In genomic region chr19:7705387-7706187, GRCh38 we compare ENCODE assay signal across 9 cellular contexts. TPM values are rescaled to one million over a fixed set of nuclear protein-coding genes. Genes with fewer than 3 reads are reported as not detected.
DNase-seq lines count a peak whose midpoint lies in the region; ATAC-seq and TF ChIP-seq lines count a peak whose summit lies in the region.
"Had no signal": no experiment of that assay in that cellular context is flagged by ENCODE, and none has a peak within 500 bp of the region (broad histone marks: within the 10 kb centered on the region; RNA-seq: fewer than 3 reads in every experiment).

No MANE protein-coding gene starts in this region.

- peak overlapping the region; percentile 97 to 99 (median 98) for H3K27ac Mint-ChIP-seq in IgD-negative memory B cell
- H3K27ac Mint-ChIP-seq in stimulated activated effector memory CD8-positive, alpha-beta T cell treated with anti-CD3 and anti-CD28 coated beads, Interleukin-12 subunit alpha, Interleukin-12 subunit beta, amount 100 ng/mL, for 72 hours, result no peak overlapping the region

- peak overlapping the region in 1 of 3 donors; percentile 57 for H3K27ac ChIP-seq in right lobe of liver

- TF ChIP-seq POLR2A in right lobe of liver (IDR thresholded peaks at IDR 0.05), result no peak

- H3K27me3 Mint-ChIP-seq in IgD-negative memory B cell, result peaks cover 4% of the 10 kb centered on the region

- peak overlapping the region; percentile 72 to 94 (median 85) for H3K4me3 Mint-ChIP-seq in IgD-negative memory B cell
- peak overlapping the region; percentile 56 for H3K4me3 Mint-ChIP-seq in stimulated activated effector memory CD8-positive, alpha-beta T cell treated with anti-CD3 and anti-CD28 coated beads, Interleukin-12 subunit alpha, Interleukin-12 subunit beta, amount 100 ng/mL, for 72 hours
- H3K4me3 Mint-ChIP-seq: brain had no signal

- peak; percentile 48 for ATAC-seq in GM18907 (IDR thresholded peaks at IDR 0.05; ENCODE audit: unreplicated experiment)
- peak; percentile 6 to 54 (median 42) for ATAC-seq in right lobe of liver
- ATAC-seq in stimulated activated effector memory CD8-positive, alpha-beta T cell treated with anti-CD3 and anti-CD28 coated beads, Interleukin-12 subunit alpha, Interleukin-12 subunit beta, amount 100 ng/mL, for 72 hours, result peak; percentile 91
- no peak for ATAC-seq in HG02571 (IDR thresholded peaks at IDR 0.05; ENCODE audit: unreplicated experiment)
- no peak for ATAC-seq in GM21360 (IDR thresholded peaks at IDR 0.05; ENCODE audit: unreplicated experiment)

- DNase-seq in activated CD8-positive, alpha-beta memory T cell treated with anti-CD3 and anti-CD28 coated beads for 48 hours (ENCODE audit: low read depth in 2 of 3, low spot score in 2 of 3), result peak; percentile 30 to 57 (median 50)
- DNase-seq in right lobe of liver, result peak in 2 of 3 donors; percentile 55 to 75
- peak; percentile 47 to 75 for DNase-seq in stimulated activated effector memory CD8-positive, alpha-beta T cell treated with anti-CD3 and anti-CD28 coated beads, Interleukin-12 subunit alpha, Interleukin-12 subunit beta, amount 100 ng/mL, for 72 hours (ENCODE audit: low spot score in 2 of 2)
- no peak for DNase-seq in HEK293T (ENCODE audit: extremely low spot score)

- no peaks in the 10 kb centered on the region for H3K4me1 ChIP-seq in right lobe of liver

- no peaks in the 10 kb centered on the region for H3K9me3 Mint-ChIP-seq in IgD-negative memory B cell
- H3K9me3 Mint-ChIP-seq in stimulated activated effector memory CD8-positive, alpha-beta T cell treated with anti-CD3 and anti-CD28 coated beads, Interleukin-12 subunit alpha, Interleukin-12 subunit beta, amount 100 ng/mL, for 72 hours, result no peaks in the 10 kb centered on the region

- POLR2A ChIA-PET in HEK293T (lab: Yijun Ruan, JAX), result no interaction called here

- H3K9me3 ChIP-seq in right lobe of liver, result no peaks in the 10 kb centered on the region

- no peaks in the 10 kb centered on the region for H3K36me3 Mint-ChIP-seq in IgD-negative memory B cell
- H3K36me3 Mint-ChIP-seq in stimulated activated effector memory CD8-positive, alpha-beta T cell treated with anti-CD3 and anti-CD28 coated beads, Interleukin-12 subunit alpha, Interleukin-12 subunit beta, amount 100 ng/mL, for 72 hours, result peaks cover 8% of the 10 kb centered on the region
- H3K36me3 Mint-ChIP-seq: brain had no signal

- intact Hi-C loops in right lobe of liver (cut with DNase I), result no loop called here

- TF ChIP-seq CTCF in right lobe of liver (IDR thresholded peaks at IDR 0.05), result no peak

- H3K27me3 ChIP-seq in right lobe of liver, result no peaks in the 10 kb centered on the region

- CTCF ChIA-PET in HEK293T (lab: Yijun Ruan, JAX), result no interaction called here

- H3K36me3 ChIP-seq in right lobe of liver, result no peaks in the 10 kb centered on the region

- H3K4me3 ChIP-seq in right lobe of liver, result no peak overlapping the region

- H3K4me1 Mint-ChIP-seq in IgD-negative memory B cell, result peaks cover 44 to 64% (median 57%) of the 10 kb centered on the region in 3 donors
- H3K4me1 Mint-ChIP-seq in stimulated activated effector memory CD8-positive, alpha-beta T cell treated with anti-CD3 and anti-CD28 coated beads, Interleukin-12 subunit alpha, Interleukin-12 subunit beta, amount 100 ng/mL, for 72 hours, result peaks cover 37% of the 10 kb centered on the region
- H3K4me1 Mint-ChIP-seq: brain had no signal

- 27% methylated on average over 9 of the region's 24 CpGs for WGBS in right lobe of liver (ENCODE audit: insufficient coverage, low coverage, low lambda C conversion rate, missing lambda C conversion rate)

TF ChIP-seq in HEK293T, 16 proteins besides CTCF, POLR2A, EP300 and RAD21:
- TF ChIP-seq BHLHE40 (IDR thresholded peaks at IDR 0.05; ENCODE audit: borderline replicate concordance), result no peak
- no peak for TF ChIP-seq ELF4 (IDR thresholded peaks at IDR 0.05)
- no peak for TF ChIP-seq HDGF (IDR thresholded peaks at IDR 0.05; ENCODE audit: borderline replicate concordance)
- no peak for TF ChIP-seq SUZ12 (IDR thresholded peaks at IDR 0.05)
- TF ChIP-seq NFRKB (IDR thresholded peaks at IDR 0.05), result no peak
- no peak for TF ChIP-seq PKNOX1 (IDR thresholded peaks at IDR 0.05)
- TF ChIP-seq L3MBTL2 (conservative IDR thresholded peaks at IDR 0.05), result no peak
- no peak for TF ChIP-seq ZNF384 (IDR thresholded peaks at IDR 0.05)

RNA-seq across cellular contexts. Expression of gene FCER2, which starts 3.7 kb away (rescaled TPM):
- polyA plus RNA-seq in IgD-negative memory B cell, result 197 TPM
- under 1 TPM in 2 of 6 experiments, not detected in 4; 0.18 to 0.29 TPM for total RNA-seq in right lobe of liver

RNA-seq across cellular contexts. Expression of gene TRAPPC5, which starts 25.0 kb away (rescaled TPM):
- 219 TPM for polyA plus RNA-seq in IgD-negative memory B cell
- 10 to 100 TPM; 41.7 to 66.5 (median 52.0) TPM for total RNA-seq in right lobe of liver

RNA-seq across cellular contexts. Expression of gene CLEC4G, which starts 26.3 kb away (rescaled TPM):
- polyA plus RNA-seq in IgD-negative memory B cell, result 0.43 TPM
- total RNA-seq in right lobe of liver, result 10 to 100 TPM; 25.7 to 59.0 (median 38.2) TPM

RNA-seq across cellular contexts. Expression of gene MCEMP1, which starts 28.7 kb away (rescaled TPM):
- 0.73 TPM for polyA plus RNA-seq in IgD-negative memory B cell
- under 1 TPM; 0.11 to 0.86 (median 0.34) TPM for total RNA-seq in right lobe of liver

RNA-seq across cellular contexts. Expression of gene RETN, which starts 36.7 kb away (rescaled TPM):
- not detected for polyA plus RNA-seq in IgD-negative memory B cell
- total RNA-seq in right lobe of liver, result 1 to 10 TPM in 1 of 6 experiments, under 1 TPM in 1, not detected in 4; 0.63 to 2.4 TPM

Comparison
In these comparisons a context has a peak if more than half of its experiments do, and no peak if none do; other contexts are left out.
1. ATAC-seq: peak in GM18907 (single experiment), right lobe of liver (4 of 4) and stimulated activated effector memory CD8-positive, alpha-beta T cell treated with anti-CD3 and anti-CD28 coated beads, Interleukin-12 subunit alpha, Interleukin-12 subunit beta, amount 100 ng/mL, for 72 hours (single experiment); none in HG02571 (single experiment) and GM21360 (single experiment).